ENCODE assay signal across 22 cellular contexts in genomic region chr7:70371652-70372051, GRCh38.
"Had no signal": no experiment of that assay in that cellular context is flagged by ENCODE, and none has a peak within 500 bp of the region (broad histone marks: within the 10 kb centered on the region; RNA-seq: fewer than 3 reads in every experiment).

No MANE protein-coding gene starts in this region.

- H3K4me3 ChIP-seq: K562, SJSA1, SK-N-MC had no signal

- H3K4me1 Mint-ChIP-seq: IgD-negative memory B cell had no signal

- H3K4me1 ChIP-seq: SJSA1 had no signal

- H3K27me3 Mint-ChIP-seq: IgD-negative memory B cell had no signal

- FAIRE-seq: K562, RCC 7860 had no signal

- H3K27ac Mint-ChIP-seq: IgD-negative memory B cell had no signal

- H3K36me3 Mint-ChIP-seq: IgD-negative memory B cell had no signal

- H3K4me3 Mint-ChIP-seq: IgD-negative memory B cell had no signal

- DNase-seq: Kasumi-1, MM.1S, NCI-H1092 treated with DMSO at 0.1 percent for 48 hours, NCI-H1436, NCI-H1694 treated with DMSO at 0.1 percent for 48 hours, NCI-H1930, NCI-H2081, NCI-H2107, NCI-H2227 treated with DMSO at 0.1 percent for 48 hours, NCI-H446, NCI-H510A, NCI-H524 treated with DMSO at 0.1 percent for 48 hours, NCI-H774, Right ventricle myocardium superior, RPMI8226, SIG-M5 had no signal

- H3K27ac ChIP-seq: KMS-11, SJSA1, SK-N-MC had no signal

- H3K4me2 ChIP-seq: KMS-11 had no signal

- H3K9me3 ChIP-seq: SJSA1 had no signal

- H3K9me3 Mint-ChIP-seq: IgD-negative memory B cell had no signal

- H3K27me3 ChIP-seq: SJSA1 had no signal

- H3K9ac ChIP-seq: KMS-11 had no signal

- H3K36me3 ChIP-seq: SJSA1 had no signal
